In the genomic region with DNA sequence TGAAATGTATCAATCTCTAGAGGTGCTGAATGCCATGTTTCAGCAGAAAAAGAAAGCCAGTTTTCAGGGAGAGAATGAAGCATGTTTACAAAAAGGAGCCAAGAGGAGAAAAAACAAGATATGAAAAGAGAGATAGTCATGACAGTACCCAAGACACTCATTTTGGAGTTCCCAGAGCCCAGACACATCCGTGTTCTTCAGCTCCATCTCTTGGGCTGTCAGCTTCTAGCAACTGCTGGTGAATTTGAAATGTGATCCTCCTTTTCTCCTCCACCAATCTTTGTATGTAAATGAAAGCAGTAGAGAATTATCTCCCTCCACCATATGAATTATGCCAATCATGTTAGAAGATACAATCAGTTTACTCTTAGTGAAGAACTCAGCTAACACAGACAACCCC, we compare ENCODE assay signal across 30 cellular contexts.
DNase-seq lines count a peak whose midpoint lies in the region; ATAC-seq and TF ChIP-seq lines count a peak whose summit lies in the region.
"Had no signal": no experiment of that assay in that cellular context is flagged by ENCODE, and none has a peak within 500 bp of the region (broad histone marks: within the 10 kb centered on the region; RNA-seq: fewer than 3 reads in every experiment).

No MANE protein-coding gene starts in this region.

- TF ChIP-seq CTCF in GM06990 (IDR thresholded peaks at IDR 0.05; ENCODE audit: insufficient read depth, low read length, poor library complexity, severe bottlenecking) (peak; percentile 29), OCI-LY3 (IDR thresholded peaks at IDR 0.05; ENCODE audit: low read depth, low read length) (peak; percentile 69), neural cell (IDR thresholded peaks at IDR 0.05; ENCODE audit: poor library complexity, severe bottlenecking) (peak; percentile 53)

- H3K4me2 ChIP-seq in OCI-LY3 (ENCODE audit: low read length), result peak overlapping the region; percentile 48
- H3K4me2 ChIP-seq in neural cell (ENCODE audit: low read length), result no peak overlapping the region

- H3K4me1 ChIP-seq in OCI-LY3 (ENCODE audit: low read length), result peaks cover 70% of the 10 kb centered on the region
- H3K4me1 ChIP-seq: body of pancreas, tibial artery had no signal

- H3F3A ChIP-seq in neural cell (ENCODE audit: insufficient read depth, low read length, poor library complexity, severe bottlenecking), result no peaks in the 10 kb centered on the region

- H3K79me2 ChIP-seq in OCI-LY3 (ENCODE audit: low read length) (no peaks in the 10 kb centered on the region), neural cell (replicated peaks; ENCODE audit: insufficient read depth, low read length) (no peaks in the 10 kb centered on the region)

- H3K27me3 ChIP-seq in GM06990 (replicated peaks; ENCODE audit: control insufficient read depth, insufficient read depth, low read length) (no peaks in the 10 kb centered on the region), OCI-LY3 (ENCODE audit: low read depth, low read length) (no peaks in the 10 kb centered on the region), neural cell (ENCODE audit: insufficient read depth, low read depth, low read length) (no peaks in the 10 kb centered on the region)
- H3K27me3 ChIP-seq: body of pancreas, tibial artery had no signal

- H3K9me3 ChIP-seq in OCI-LY3 (ENCODE audit: insufficient read depth, low read length) (peaks cover 8% of the 10 kb centered on the region), neural cell (ENCODE audit: low read length) (no peaks in the 10 kb centered on the region)
- H3K9me3 ChIP-seq: adrenal gland, body of pancreas, esophagus muscularis mucosa, MG63, tibial artery had no signal

- H4K20me1 ChIP-seq in OCI-LY3 (ENCODE audit: insufficient read depth, low read length) (no peaks in the 10 kb centered on the region), neural cell (ENCODE audit: insufficient read depth) (no peaks in the 10 kb centered on the region)

- no peaks in the 10 kb centered on the region for H3K36me3 ChIP-seq in GM06990 (ENCODE audit: control insufficient read depth, insufficient read depth, low read length)
- H3K36me3 ChIP-seq in OCI-LY3 (replicated peaks; ENCODE audit: low read depth, low read length), result peaks cover 5% of the 10 kb centered on the region
- H3K36me3 ChIP-seq in neural cell (ENCODE audit: insufficient read depth, low read length), result no peaks in the 10 kb centered on the region
- H3K36me3 ChIP-seq: adrenal gland, esophagus muscularis mucosa, MG63, tibial artery had no signal

- ATAC-seq in GM18867 (IDR thresholded peaks at IDR 0.05; ENCODE audit: unreplicated experiment) (peak; percentile 40), HG03159 (IDR thresholded peaks at IDR 0.05; ENCODE audit: unreplicated experiment) (no peak)
- ATAC-seq: activated CD4-positive, alpha-beta T cell treated with anti-CD3 and anti-CD28 coated beads for 36 hours; activated CD8-positive, alpha-beta T cell treated with anti-CD3 and anti-CD28 coated beads, Interleukin-2, amount 10 ng/mL, durations not matched to agents 7 days and 5 days; body of pancreas; left ventricle myocardium superior; naive thymus-derived CD4-positive, alpha-beta T cell; Panc1 had no signal

- H3K9me2 ChIP-seq in neural cell (ENCODE audit: insufficient read depth, low read length), result no peaks in the 10 kb centered on the region

- DNase-seq in GM06990 (ENCODE audit: extremely low read depth, insufficient read length), result no peak
- no peak for DNase-seq in activated effector memory CD4-positive, alpha-beta T cell treated with anti-CD3 and anti-CD28 coated beads, Interleukin-2, amount 50 U/mL, for 16 hours
- DNase-seq in D341Med (ENCODE audit: low spot score), result no peak
- DNase-seq: activated CD4-positive, alpha-beta T cell treated with anti-CD3 and anti-CD28 coated beads for 36 hours; activated CD8-positive, alpha-beta T cell treated with anti-CD3 and anti-CD28 coated beads, Interleukin-2, amount 10 ng/mL, durations not matched to agents 7 days and 5 days; activated naive CD4-positive, alpha-beta T cell treated with anti-CD3 and anti-CD28 coated beads, Interleukin-2, amount 10 ng/mL, durations not matched to agents 7 days and 5 days; adrenal gland; body of pancreas; C1 segment of cervical spinal cord; dorsolateral prefrontal cortex; foreskin fibroblast; GM23248; head of caudate nucleus; islet precursor cell; left ventricle myocardium superior; MG63; naive thymus-derived CD4-positive, alpha-beta T cell; NCI-H1105; NCI-H2029 treated with DMSO at 0.1 percent for 48 hours; NCI-H446 treated with DMSO at 0.1 percent for 48 hours; nucleus accumbens; SHP77; stimulated activated CD4-positive, alpha-beta T cell treated with anti-CD3 and anti-CD28 coated beads, Interleukin-4, amount 100 ng/mL, for 24 hours; tibial artery had no signal

- peak overlapping the region; percentile 49 for H3K27ac ChIP-seq in OCI-LY3 (ENCODE audit: low read length)
- no peak overlapping the region for H3K27ac ChIP-seq in neural cell (ENCODE audit: low read length)
- H3K27ac ChIP-seq: adrenal gland, body of pancreas, dorsolateral prefrontal cortex, esophagus muscularis mucosa, GM23248, tibial artery had no signal

- peak overlapping the region; percentile 32; the same call in 1 of the 2 replicates for H2AFZ ChIP-seq in OCI-LY3 (ENCODE audit: low read depth, low read length)
- H2AFZ ChIP-seq in neural cell (ENCODE audit: low read depth, low read length), result no peak overlapping the region
- H2AFZ ChIP-seq: GM23248 had no signal

- peak; percentile 56 for TF ChIP-seq RAD21 in neural cell (conservative IDR thresholded peaks at IDR 0.05)

- H3K4me3 ChIP-seq in GM06990 (replicated peaks; ENCODE audit: low read depth, low read length), result no peak overlapping the region
- peak overlapping the region; percentile 24; the same call in 1 of the 2 replicates for H3K4me3 ChIP-seq in OCI-LY3 (ENCODE audit: low read length)
- H3K4me3 ChIP-seq in neural cell (ENCODE audit: low read length), result no peak overlapping the region
- H3K4me3 ChIP-seq: adrenal gland, body of pancreas, dorsolateral prefrontal cortex, esophagus muscularis mucosa, GM23248, MG63, tibial artery had no signal

- H3K9ac ChIP-seq in OCI-LY3 (ENCODE audit: low read length) (peak overlapping the region; percentile 16; the same call in 1 of the 2 replicates), neural cell (ENCODE audit: low read length) (no peak overlapping the region)
- H3K9ac ChIP-seq: GM23248 had no signal

- TF ChIP-seq EP300 in neural cell (conservative IDR thresholded peaks at IDR 0.05; ENCODE audit: poor library complexity, severe bottlenecking), result no peak

TF ChIP-seq in neural cell, 6 proteins besides CTCF, POLR2A, EP300 and RAD21:
- TF ChIP-seq MXI1 (conservative IDR thresholded peaks at IDR 0.05; ENCODE audit: poor library complexity, severe bottlenecking), result no peak
- TF ChIP-seq SMC3 (conservative IDR thresholded peaks at IDR 0.05; ENCODE audit: poor library complexity), result peak; percentile 43
TF ChIP-seq in neural cell: peak in this region for 1.
